In genomic region chr9:137236936-137237421, GRCh38 we compare ENCODE assay signal across 10 cellular contexts. TPM values are rescaled to one million over a fixed set of nuclear protein-coding genes. Genes with fewer than 3 reads are reported as not detected.
DNase-seq lines count a peak whose midpoint lies in the region; ATAC-seq, FAIRE-seq and TF ChIP-seq lines count a peak whose summit lies in the region.
"Had no signal": no experiment of that assay in that cellular context is flagged by ENCODE, and none has a peak within 500 bp of the region (broad histone marks: within the 10 kb centered on the region; RNA-seq: fewer than 3 reads in every experiment).

No MANE protein-coding gene starts in this region.

- H3K9ac ChIP-seq in H1 (replicated peaks in 1 of 4; ENCODE audit: extremely low read depth in 1 of 4, low read depth in 3 of 4, low read length in 3 of 4): no peak overlapping the region

- H2BK5ac ChIP-seq in H1 (ENCODE audit: low read depth, low read length): peak overlapping the region; percentile 30; the same call in 1 of the 2 replicates

- H3K4me1 ChIP-seq in H1 (replicated peaks in 1 of 4; ENCODE audit: control insufficient read depth in 3 of 4, insufficient read depth in 4 of 4, low read length in 3 of 4): peaks cover 0 to 12% (median 10%) of the 10 kb centered on the region in 4 experiments; a peak in 6 of 7 replicates

- no peaks in the 10 kb centered on the region for H3K9me3 ChIP-seq in H1 (ENCODE audit: insufficient read depth in 2 of 2, low read depth in 1 of 2, low read length in 1 of 2)

- 0 out of 8 replicates have a peak overlapping the region, but pooled peaks of 1 of the 4 experiments have one; percentile 25 for H3K4me3 ChIP-seq in H1 (ENCODE audit: extremely low read depth in 1 of 4, insufficient read depth in 2 of 4, low read depth in 3 of 4, low read length in 4 of 4)

- 62% methylated on average over 11 of the region's 11 CpGs; no CpG with 5 or more reads in 1 of the 2 experiments for WGBS in H1 (ENCODE audit: extremely low coverage in 1 of 2, insufficient coverage in 1 of 2, insufficient read length in 1 of 2, insufficient replicate concordance in 2 of 2, low coverage in 1 of 2, low lambda C conversion rate in 2 of 2, missing lambda C conversion rate in 1 of 2), 2 experiments

- H3K4ac ChIP-seq in H1 (replicated peaks; ENCODE audit: insufficient read length, low read depth, low read length): no peak overlapping the region

- H2BK20ac ChIP-seq in H1 (ENCODE audit: low read length): no peak overlapping the region

- peaks cover 2% of the 10 kb centered on the region; the same call in 1 of the 2 replicates for H3K79me1 ChIP-seq in H1 (ENCODE audit: low read depth, low read length)

- H3K36me3 Mint-ChIP-seq in activated T-cell treated with anti-CD3 and anti-CD28 coated beads, Interleukin-2, amount 50 U/mL, for 24 hours (ENCODE audit: low read depth): peaks cover 12% of the 10 kb centered on the region
- no peaks in the 10 kb centered on the region for H3K36me3 Mint-ChIP-seq in activated T-cell treated with anti-CD3 and anti-CD28 coated beads, Interleukin-2, amount 50 U/mL, for 4 hours (ENCODE audit: insufficient read depth)
- H3K36me3 Mint-ChIP-seq: natural killer cell had no signal

- no peak for DNase-seq in activated T-cell treated with anti-CD3 and anti-CD28 coated beads, Interleukin-2, amount 50 U/mL, for 24 hours
- no peak for DNase-seq in activated T-cell treated with anti-CD3 and anti-CD28 coated beads, Interleukin-2, amount 50 U/mL, for 4 hours
- DNase-seq in NCI-H2196 (lab: John Stamatoyannopoulos, UW; ENCODE audit: unreplicated experiment) (peak; percentile 87), H1 (ENCODE audit: low read depth in 1 of 2, low spot score in 2 of 2) (no peak), substantia nigra (lab: John Stamatoyannopoulos, UW) (peak in 4 of 49 donors; percentile 32 to 39 (median 39)), NCI-H1436 (lab: John Stamatoyannopoulos, UW) (no peak)

- H2AK5ac ChIP-seq in H1 (ENCODE audit: low read depth, low read length): no peak overlapping the region

- H3K27ac Mint-ChIP-seq in activated T-cell treated with anti-CD3 and anti-CD28 coated beads, Interleukin-2, amount 50 U/mL, for 24 hours: peak overlapping the region; percentile 11
- H3K27ac Mint-ChIP-seq: activated naive CD4-positive, alpha-beta T cell treated with anti-CD3 and anti-CD28 coated beads, Interleukin-2, amount 50 U/mL, for 72 hours; natural killer cell had no signal

- peaks cover 5% of the 10 kb centered on the region; the same call in 1 of the 2 replicates for H3K23me2 ChIP-seq in H1 (ENCODE audit: low read depth, low read length)

- H3K4me2 ChIP-seq in H1 (ENCODE audit: insufficient read depth in 1 of 2, low read depth in 2 of 2, low read length in 2 of 2): peak overlapping the region in 1 of 2 experiments; percentile 66; a peak in 2 of 4 replicates

- H3K4me1 Mint-ChIP-seq in activated T-cell treated with anti-CD3 and anti-CD28 coated beads, Interleukin-2, amount 50 U/mL, for 24 hours (ENCODE audit: low read depth): peaks cover 23% of the 10 kb centered on the region
- peaks cover 13% of the 10 kb centered on the region for H3K4me1 Mint-ChIP-seq in activated T-cell treated with anti-CD3 and anti-CD28 coated beads, Interleukin-2, amount 50 U/mL, for 4 hours (ENCODE audit: low read depth)

- TF ChIP-seq EP300 in H1 (IDR thresholded peaks at IDR 0.05; ENCODE audit: borderline replicate concordance in 1 of 2, low read depth in 2 of 2, low read length in 2 of 2): no peak

- H3K18ac ChIP-seq in H1 (ENCODE audit: extremely low read depth, low read length): no peak overlapping the region

- peaks cover 0 to 3% (median 0%) of the 10 kb centered on the region in 4 experiments; a peak in 1 of 8 replicates for H3K36me3 ChIP-seq in H1 (ENCODE audit: control insufficient read depth in 2 of 4, insufficient read depth in 4 of 4, low read length in 3 of 4)

- H3K4me3 Mint-ChIP-seq in activated T-cell treated with anti-CD3 and anti-CD28 coated beads, Interleukin-2, amount 50 U/mL, for 24 hours: no peak overlapping the region
- no peak overlapping the region for H3K4me3 Mint-ChIP-seq in activated T-cell treated with anti-CD3 and anti-CD28 coated beads, Interleukin-2, amount 50 U/mL, for 4 hours
- H3K4me3 Mint-ChIP-seq: natural killer cell had no signal

- peaks cover 8% of the 10 kb centered on the region in 2 experiments for H4K20me1 ChIP-seq in H1 (replicated peaks in 1 of 2; ENCODE audit: control insufficient read depth in 1 of 2, insufficient read depth in 2 of 2, low read length in 2 of 2)

- no peak for ATAC-seq in activated T-cell treated with anti-CD3 and anti-CD28 coated beads, Interleukin-2, amount 50 U/mL, for 4 hours
- ATAC-seq in HG02798 (IDR thresholded peaks at IDR 0.05; ENCODE audit: poor library complexity, unreplicated experiment) (no peak), HG03159 (IDR thresholded peaks at IDR 0.05; ENCODE audit: unreplicated experiment) (no peak)

- H4K5ac ChIP-seq in H1 (ENCODE audit: insufficient read length, low read depth, low read length): peak overlapping the region; percentile 59

- H2BK15ac ChIP-seq in H1 (ENCODE audit: low read length): no peak overlapping the region

- H3K56ac ChIP-seq in H1 (replicated peaks; ENCODE audit: insufficient read length, low read depth, low read length): no peak overlapping the region

- peaks cover 0 to 12% of the 10 kb centered on the region in 2 experiments; a peak in 2 of 4 replicates for H3K79me2 ChIP-seq in H1 (ENCODE audit: control insufficient read depth in 1 of 2, insufficient read depth in 2 of 2, low read length in 2 of 2)

- TF ChIP-seq CTCF in H1 (IDR thresholded peaks at IDR 0.05; ENCODE audit: control extremely low read depth in 1 of 3, insufficient read depth in 1 of 3, low read depth in 1 of 3, low read length in 3 of 3): no peak

- TF ChIP-seq RAD21 in H1 (IDR thresholded peaks at IDR 0.05 in 1 of 2, conservative IDR thresholded peaks at IDR 0.05 in 1 of 2; ENCODE audit: low read depth in 2 of 2, low read length in 2 of 2): no peak

- FAIRE-seq in H1 (lab: Jason Lieb, UNC): no peak

- H2BK120ac ChIP-seq in H1 (replicated peaks; ENCODE audit: low read depth, low read length): no peak overlapping the region

- H4K91ac ChIP-seq in H1 (replicated peaks; ENCODE audit: insufficient read length, low read length): no peak overlapping the region

- no peak overlapping the region for H2AFZ ChIP-seq in H1 (ENCODE audit: low read length)

- H3K27me3 ChIP-seq in H1 (replicated peaks in 1 of 4; ENCODE audit: control insufficient read depth in 3 of 4, extremely low read depth in 1 of 4, insufficient read depth in 3 of 4, low read length in 3 of 4): no peaks in the 10 kb centered on the region

- H4K8ac ChIP-seq in H1 (ENCODE audit: extremely low read depth, insufficient read depth, low read length): peak overlapping the region; percentile 86

- H3K23ac ChIP-seq in H1 (ENCODE audit: insufficient read length): no peak overlapping the region

- no peaks in the 10 kb centered on the region for H3K9me3 Mint-ChIP-seq in activated T-cell treated with anti-CD3 and anti-CD28 coated beads, Interleukin-2, amount 50 U/mL, for 24 hours
- no peaks in the 10 kb centered on the region for H3K9me3 Mint-ChIP-seq in activated T-cell treated with anti-CD3 and anti-CD28 coated beads, Interleukin-2, amount 50 U/mL, for 4 hours
- H3K9me3 Mint-ChIP-seq: activated naive CD4-positive, alpha-beta T cell treated with anti-CD3 and anti-CD28 coated beads, Interleukin-2, amount 50 U/mL, for 72 hours; natural killer cell had no signal

- no peak overlapping the region for H2BK12ac ChIP-seq in H1 (ENCODE audit: low read depth, low read length)

- no peak for TF ChIP-seq POLR2A in H1 (IDR thresholded peaks at IDR 0.05; ENCODE audit: control extremely low read depth in 1 of 2, low read depth in 2 of 2, low read length in 2 of 2)

- H3K14ac ChIP-seq in H1 (ENCODE audit: insufficient read length): no peak overlapping the region

- peaks cover 9% of the 10 kb centered on the region for H3K27me3 Mint-ChIP-seq in activated T-cell treated with anti-CD3 and anti-CD28 coated beads, Interleukin-2, amount 50 U/mL, for 24 hours
- H3K27me3 Mint-ChIP-seq in activated T-cell treated with anti-CD3 and anti-CD28 coated beads, Interleukin-2, amount 50 U/mL, for 4 hours (ENCODE audit: low read depth): peaks cover 2% of the 10 kb centered on the region

- no peak overlapping the region for H3K27ac ChIP-seq in H1 (ENCODE audit: low read depth, low read length)
- peak overlapping the region; percentile 97 for H3K27ac ChIP-seq in substantia nigra (ENCODE audit: low read depth, low read length, poor library complexity, severe bottlenecking)

- POLR2A ChIA-PET in H1 (lab: Charles Lee; ENCODE audit: partially characterized antibody): interaction anchor here (1.0 to 69.9 kb wide), 5 partner anchors 2 to 181 kb away, joined by 3 to 1462 read pairs (median 4); partner anchors contain the start of genes CYSRT1, NDOR1, NELFB and RNF208

- CTCF ChIA-PET in H1 (lab: Charles Lee; ENCODE audit: partially characterized antibody): interaction anchor here (0.6 to 20.2 kb wide), 45 partner anchors 9 to 339 kb away, joined by 3 to 204 read pairs (median 5); partner anchors contain the start of genes ANAPC2, CYSRT1, LRRC26 and NELFB

RNA-seq across cellular contexts. Expression of gene TUBB4B, which starts 4.1 kb away (rescaled TPM):
- total RNA-seq in activated T-cell treated with anti-CD3 and anti-CD28 coated beads, Interleukin-2, amount 50 U/mL, for 4 hours: 100 to 1,000 TPM; 345 to 383 (median 380) TPM
- 307 and 311 TPM in 2 replicates for total RNA-seq in H1 (2021; fragmentation: NEBNext Ultra II Directional; extraction: Animal tissue kit (Norgen Biotek cat#: 25700))
- polyA plus RNA-seq in H1 (2011; rRNA removed): 280 and 342 TPM in 2 replicates
- polyA plus RNA-seq in H1 (2011; cell fraction: cytosol; rRNA removed): 348 TPM
- 340 TPM for polyA plus RNA-seq in H1 (2011; cell fraction: nucleus; rRNA removed)
- 226 to 351 TPM (median 341 TPM) in 4 replicates for polyA plus RNA-seq in H1 (2012, experiment 1 of 2)
- 349 TPM for polyA plus RNA-seq in H1 (2012, experiment 2 of 2)
- 214 TPM for polyA plus RNA-seq in H1 (2013, experiment 1 of 2)
- 205 TPM for polyA plus RNA-seq in H1 (2013, experiment 2 of 2)
- polyA minus RNA-seq in H1 (2011; rRNA and poly(A)+ RNA removed): 150 and 158 TPM in 2 replicates
- polyA minus RNA-seq in H1 (2011; cell fraction: cytosol; rRNA and poly(A)+ RNA removed): 145 TPM
- 92.9 TPM for polyA minus RNA-seq in H1 (2011; cell fraction: nucleus; rRNA and poly(A)+ RNA removed)

RNA-seq across cellular contexts. Expression of gene SLC34A3, which starts 6.3 kb away (rescaled TPM):
- total RNA-seq in activated T-cell treated with anti-CD3 and anti-CD28 coated beads, Interleukin-2, amount 50 U/mL, for 4 hours: not detected
- total RNA-seq in H1 (2021; fragmentation: NEBNext Ultra II Directional; extraction: Animal tissue kit (Norgen Biotek cat#: 25700)): not detected in 2 replicates
- 0.06 and 0.08 TPM in 2 replicates for polyA plus RNA-seq in H1 (2011; rRNA removed)
- 0.09 TPM for polyA plus RNA-seq in H1 (2011; cell fraction: cytosol; rRNA removed)
- polyA plus RNA-seq in H1 (2011; cell fraction: nucleus; rRNA removed): 0.33 TPM
- polyA plus RNA-seq in H1 (2012, experiment 1 of 2): 0.13 to 0.22 TPM (median 0.19 TPM) in 3 of 4 replicates, not detected in the other
- not detected for polyA plus RNA-seq in H1 (2012, experiment 2 of 2)
- 0.04 TPM for polyA plus RNA-seq in H1 (2013, experiment 1 of 2)
- polyA plus RNA-seq in H1 (2013, experiment 2 of 2): 0.07 TPM
- polyA minus RNA-seq in H1 (2011; rRNA and poly(A)+ RNA removed): not detected in 2 replicates
- not detected for polyA minus RNA-seq in H1 (2011; cell fraction: cytosol; rRNA and poly(A)+ RNA removed)
- polyA minus RNA-seq in H1 (2011; cell fraction: nucleus; rRNA and poly(A)+ RNA removed): not detected
- total RNA-seq: natural killer cell had no signal

RNA-seq across cellular contexts. Expression of gene RNF224, which starts 9.7 kb away (rescaled TPM):
- not detected for total RNA-seq in activated T-cell treated with anti-CD3 and anti-CD28 coated beads, Interleukin-2, amount 50 U/mL, for 4 hours
- total RNA-seq in H1 (2021; fragmentation: NEBNext Ultra II Directional; extraction: Animal tissue kit (Norgen Biotek cat#: 25700)): 0.17 TPM in 1 of 2 replicates, not detected in the other
- polyA plus RNA-seq in H1 (2011; rRNA removed): 0.24 and 0.25 TPM in 2 replicates
- polyA plus RNA-seq in H1 (2011; cell fraction: cytosol; rRNA removed): 0.10 TPM
- polyA plus RNA-seq in H1 (2011; cell fraction: nucleus; rRNA removed): 0.58 TPM
- polyA plus RNA-seq in H1 (2012, experiment 1 of 2): 0.19 to 0.48 TPM (median 0.29 TPM) in 4 replicates
- polyA plus RNA-seq in H1 (2012, experiment 2 of 2): 0.21 TPM
- polyA plus RNA-seq in H1 (2013, experiment 1 of 2): 0.22 TPM
- polyA plus RNA-seq in H1 (2013, experiment 2 of 2): 0.15 TPM
- polyA minus RNA-seq in H1 (2011; rRNA and poly(A)+ RNA removed): 0.09 and 0.12 TPM in 2 replicates
- polyA minus RNA-seq in H1 (2011; cell fraction: cytosol; rRNA and poly(A)+ RNA removed): not detected
- 1.00 TPM for polyA minus RNA-seq in H1 (2011; cell fraction: nucleus; rRNA and poly(A)+ RNA removed)
- total RNA-seq: activated naive CD4-positive, alpha-beta T cell treated with anti-CD3 and anti-CD28 coated beads, Interleukin-2, amount 50 U/mL, for 72 hours; natural killer cell had no signal

RNA-seq across cellular contexts. Expression of gene CYSRT1, which starts 12.0 kb away (rescaled TPM):
- under 1 TPM in 2 of 3 donors, not detected in 1; 0.46 to 0.50 TPM for total RNA-seq in activated T-cell treated with anti-CD3 and anti-CD28 coated beads, Interleukin-2, amount 50 U/mL, for 4 hours
- 1.0 and 1.6 TPM in 2 replicates for total RNA-seq in H1 (2021; fragmentation: NEBNext Ultra II Directional; extraction: Animal tissue kit (Norgen Biotek cat#: 25700))
- polyA plus RNA-seq in H1 (2011; rRNA removed): 6.5 and 7.6 TPM in 2 replicates
- 5.1 TPM for polyA plus RNA-seq in H1 (2011; cell fraction: cytosol; rRNA removed)
- 6.3 TPM for polyA plus RNA-seq in H1 (2011; cell fraction: nucleus; rRNA removed)
- 1.6 to 3.3 TPM (median 2.5 TPM) in 4 replicates for polyA plus RNA-seq in H1 (2012, experiment 1 of 2)
- 1.6 TPM for polyA plus RNA-seq in H1 (2012, experiment 2 of 2)
- 1.9 TPM for polyA plus RNA-seq in H1 (2013, experiment 1 of 2)
- 1.6 TPM for polyA plus RNA-seq in H1 (2013, experiment 2 of 2)
- 0.66 and 1.0 TPM in 2 replicates for polyA minus RNA-seq in H1 (2011; rRNA and poly(A)+ RNA removed)
- polyA minus RNA-seq in H1 (2011; cell fraction: cytosol; rRNA and poly(A)+ RNA removed): 3.2 TPM
- polyA minus RNA-seq in H1 (2011; cell fraction: nucleus; rRNA and poly(A)+ RNA removed): 3.0 TPM

RNA-seq across cellular contexts. Expression of gene STPG3, which starts 14.1 kb away (rescaled TPM):
- total RNA-seq in activated T-cell treated with anti-CD3 and anti-CD28 coated beads, Interleukin-2, amount 50 U/mL, for 4 hours: not detected
- not detected in 2 replicates for total RNA-seq in H1 (2021; fragmentation: NEBNext Ultra II Directional; extraction: Animal tissue kit (Norgen Biotek cat#: 25700))
- 0.14 TPM in 1 of 2 replicates, not detected in the other for polyA plus RNA-seq in H1 (2011; rRNA removed)
- not detected for polyA plus RNA-seq in H1 (2011; cell fraction: cytosol; rRNA removed)
- 0.43 TPM for polyA plus RNA-seq in H1 (2011; cell fraction: nucleus; rRNA removed)
- 0.42 to 0.67 TPM (median 0.61 TPM) in 3 of 4 replicates, not detected in the other for polyA plus RNA-seq in H1 (2012, experiment 1 of 2)
- 0.30 TPM for polyA plus RNA-seq in H1 (2012, experiment 2 of 2)
- 0.06 TPM for polyA plus RNA-seq in H1 (2013, experiment 1 of 2)
- polyA plus RNA-seq in H1 (2013, experiment 2 of 2): not detected
- not detected in 2 replicates for polyA minus RNA-seq in H1 (2011; rRNA and poly(A)+ RNA removed)
- not detected for polyA minus RNA-seq in H1 (2011; cell fraction: cytosol; rRNA and poly(A)+ RNA removed)
- not detected for polyA minus RNA-seq in H1 (2011; cell fraction: nucleus; rRNA and poly(A)+ RNA removed)
- total RNA-seq: activated naive CD4-positive, alpha-beta T cell treated with anti-CD3 and anti-CD28 coated beads, Interleukin-2, amount 50 U/mL, for 72 hours; natural killer cell had no signal
